In the genomic region with DNA sequence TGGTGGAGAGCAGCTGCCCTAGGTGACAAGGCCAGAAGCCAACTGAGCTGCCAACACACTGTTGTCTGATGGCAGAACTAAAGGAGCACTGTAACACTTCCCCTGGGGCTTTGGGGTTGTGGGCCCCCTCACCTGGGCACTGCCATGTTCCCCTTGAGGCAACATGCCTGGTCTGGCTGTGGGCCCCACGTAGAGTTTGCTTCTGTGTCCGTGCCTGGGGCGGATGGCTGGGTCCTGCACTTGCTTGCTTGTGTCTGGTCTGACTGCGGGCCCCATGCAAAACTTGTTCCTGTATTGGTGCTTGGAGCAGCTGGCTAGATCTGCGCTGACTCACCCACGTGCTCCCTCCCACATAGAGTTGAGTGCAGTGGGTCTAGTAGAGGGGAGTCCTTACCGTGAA, we compare ENCODE assay signal across 17 cellular contexts.
DNase-seq lines count a peak whose midpoint lies in the region; ATAC-seq, FAIRE-seq and TF ChIP-seq lines count a peak whose summit lies in the region.
"Had no signal": no experiment of that assay in that cellular context is flagged by ENCODE, and none has a peak within 500 bp of the region (broad histone marks: within the 10 kb centered on the region; RNA-seq: fewer than 3 reads in every experiment).

No MANE protein-coding gene starts in this region.

- H3K9me3 Mint-ChIP-seq in astrocyte (ENCODE audit: unreplicated experiment) (no peaks in the 10 kb centered on the region), nephron progenitor cell (peaks cover 3% of the 10 kb centered on the region)
- H3K9me3 Mint-ChIP-seq: HFFc6 had no signal

- H3K4me3 Mint-ChIP-seq in astrocyte (ENCODE audit: unreplicated experiment), result no peak overlapping the region
- no peak overlapping the region for H3K4me3 Mint-ChIP-seq in nephron progenitor cell
- H3K4me3 Mint-ChIP-seq: CD4-positive, alpha-beta memory T cell; HFFc6 had no signal

- H3K14ac ChIP-seq in IMR-90 (replicated peaks; ENCODE audit: low read depth, low read length), result no peak overlapping the region

- POLR2A ChIA-PET in IMR-90 (lab: Charles Lee; ENCODE audit: unreplicated experiment), result no interaction called here

- no peak overlapping the region for H3K56ac ChIP-seq in IMR-90 (ENCODE audit: extremely low read depth, insufficient read depth, low read length)

- CTCF ChIA-PET in IMR-90 (lab: Yijun Ruan, JAX), result no interaction called here

- peaks cover 6 to 23% of the 10 kb centered on the region in 2 experiments; a peak in 3 of 4 replicates for H3K79me1 ChIP-seq in IMR-90 (ENCODE audit: low read depth in 1 of 2, low read length in 2 of 2)

- H2AK5ac ChIP-seq in IMR-90 (ENCODE audit: low read depth, low read length), result no peak overlapping the region

- H2BK120ac ChIP-seq in IMR-90 (ENCODE audit: low read depth, low read length), result no peak overlapping the region

- H4K20me1 ChIP-seq in IMR-90 (ENCODE audit: insufficient read depth, low read length) (no peaks in the 10 kb centered on the region), astrocyte (ENCODE audit: insufficient read depth, low read length) (no peaks in the 10 kb centered on the region)

- 100% methylated on average over 3 of the region's 7 CpGs; no CpG with 5 or more reads in 1 of the 2 experiments for WGBS in IMR-90 (ENCODE audit: extremely low coverage in 2 of 2, insufficient read length in 1 of 2), 2 experiments

- peaks cover 11% of the 10 kb centered on the region for H3K36me3 Mint-ChIP-seq in astrocyte (ENCODE audit: low read depth, unreplicated experiment)
- H3K36me3 Mint-ChIP-seq in nephron progenitor cell (ENCODE audit: low read depth), result peaks cover 68% of the 10 kb centered on the region

- H3K18ac ChIP-seq in IMR-90 (ENCODE audit: low read depth, low read length), result no peak overlapping the region

- no peak for TF ChIP-seq RAD21 in IMR-90 (IDR thresholded peaks at IDR 0.05; ENCODE audit: low read length)

- H3K4me1 ChIP-seq in BE2C (no peaks in the 10 kb centered on the region; the same call in 1 of the 2 replicates), IMR-90 (ENCODE audit: control insufficient read depth, insufficient read depth, low read length) (peaks cover 3% of the 10 kb centered on the region; the same call in 1 of the 2 replicates), astrocyte (ENCODE audit: insufficient read depth, low read length) (no peaks in the 10 kb centered on the region)

- H3K27me3 ChIP-seq in BE2C (no peaks in the 10 kb centered on the region), IMR-90 (ENCODE audit: control insufficient read depth, insufficient read depth, low read length) (no peaks in the 10 kb centered on the region), astrocyte (ENCODE audit: insufficient read depth, low read length) (no peaks in the 10 kb centered on the region)

- H2AFZ ChIP-seq in IMR-90 (replicated peaks; ENCODE audit: low read length, poor library complexity) (no peak overlapping the region), astrocyte (ENCODE audit: low read depth, low read length) (no peak overlapping the region)

- in situ Hi-C loops in IMR-90 (cut with MboI; ENCODE audit: low sequenced_read_pairs), result no loop called here

- no peak overlapping the region for H2BK15ac ChIP-seq in IMR-90 (ENCODE audit: low read depth, low read length)

- peak overlapping the region; percentile 65 for H2AK9ac ChIP-seq in IMR-90 (replicated peaks; ENCODE audit: low read depth, low read length, poor library complexity)

- no peak for ATAC-seq in IMR-90 (ENCODE audit: low read depth)

- H3K4ac ChIP-seq in IMR-90 (ENCODE audit: low read depth, low read length), result no peak overlapping the region

- H3K9ac ChIP-seq in IMR-90 (ENCODE audit: low read depth, low read length) (no peak overlapping the region), astrocyte (ENCODE audit: low read length) (no peak overlapping the region)

- H3K36me3 ChIP-seq in BE2C, result peaks cover 21% of the 10 kb centered on the region
- H3K36me3 ChIP-seq in IMR-90 (ENCODE audit: control insufficient read depth, insufficient read depth, low read length), result peaks cover 10% of the 10 kb centered on the region
- peaks cover 11% of the 10 kb centered on the region for H3K36me3 ChIP-seq in astrocyte (ENCODE audit: insufficient read depth, low read length)

- no peak overlapping the region for H3K4me2 ChIP-seq in IMR-90 (ENCODE audit: low read depth, low read length)
- no peak overlapping the region for H3K4me2 ChIP-seq in astrocyte (ENCODE audit: low read length)

- H3K27me3 Mint-ChIP-seq in astrocyte (ENCODE audit: low read depth, unreplicated experiment) (no peaks in the 10 kb centered on the region), nephron progenitor cell (ENCODE audit: low read depth, poor library complexity) (peaks cover 3% of the 10 kb centered on the region)
- H3K27me3 Mint-ChIP-seq: CD4-positive, alpha-beta memory T cell had no signal

- no peak overlapping the region for H4K91ac ChIP-seq in IMR-90 (ENCODE audit: insufficient read depth, low read depth, low read length)

- H3K79me2 ChIP-seq in astrocyte (ENCODE audit: insufficient read depth, low read length), result no peaks in the 10 kb centered on the region

- no peak overlapping the region for H2BK20ac ChIP-seq in IMR-90 (ENCODE audit: low read depth, low read length)

- H4K5ac ChIP-seq in IMR-90 (ENCODE audit: low read depth, low read length), result no peak overlapping the region

- no TSS peak for BruUV-seq in IMR-90 (replicated peaks; lab: Mats Ljungman, UMichigan)

- H3K9me3 ChIP-seq in BE2C (no peaks in the 10 kb centered on the region), IMR-90 (ENCODE audit: control insufficient read depth, insufficient read depth, low read length) (no peaks in the 10 kb centered on the region), astrocyte (ENCODE audit: insufficient read depth, low read depth, low read length) (no peaks in the 10 kb centered on the region)

- H3K4me3 ChIP-seq in BE2C (ENCODE audit: low read depth, low read length), result no peak overlapping the region
- H3K4me3 ChIP-seq in IMR-90 (ENCODE audit: insufficient read depth, low read depth, low read length), result no peak overlapping the region
- no peak overlapping the region for H3K4me3 ChIP-seq in astrocyte (ENCODE audit: insufficient read depth, low read depth, low read length)

- no peak for TF ChIP-seq POLR2A in IMR-90 (IDR thresholded peaks at IDR 0.05; ENCODE audit: low read depth, low read length)

- H3K27ac Mint-ChIP-seq in astrocyte (ENCODE audit: unreplicated experiment), result peak overlapping the region; percentile 20
- H3K27ac Mint-ChIP-seq in nephron progenitor cell, result peak overlapping the region; percentile 16
- H3K27ac Mint-ChIP-seq: HFFc6 had no signal

- DNase-seq in BE2C (peak; percentile 15), IMR-90 (no peak), astrocyte (ENCODE audit: low read depth) (no peak), nephron progenitor cell (no peak), DMS79 (lab: John Stamatoyannopoulos, UW) (no peak), GF-D8 (lab: John Stamatoyannopoulos, UW) (no peak), RCC 7860 (ENCODE audit: low spot score) (no peak)
- DNase-seq: ACHN; CD4-positive, alpha-beta memory T cell; DMS79 treated with DMSO at 0.1 percent for 48 hours; EL; HCEC 1CT; HFFc6 had no signal

- no peak overlapping the region for H4K8ac ChIP-seq in IMR-90 (ENCODE audit: low read depth in 2 of 2, low read length in 2 of 2)

- peaks cover 5% of the 10 kb centered on the region; the same call in 1 of the 2 replicates for H3K9me1 ChIP-seq in IMR-90 (ENCODE audit: insufficient read depth, low read length)

- TF ChIP-seq CTCF in BE2C (IDR thresholded peaks at IDR 0.05; ENCODE audit: low read depth, low read length) (no peak), IMR-90 (conservative IDR thresholded peaks at IDR 0.05; ENCODE audit: low read depth, low read length) (no peak), astrocyte (IDR thresholded peaks at IDR 0.05; ENCODE audit: insufficient read depth, low read depth, low read length) (no peak), nephron progenitor cell (IDR thresholded peaks at IDR 0.05) (no peak)

- H3K4me1 Mint-ChIP-seq in astrocyte (ENCODE audit: low read depth, unreplicated experiment) (no peaks in the 10 kb centered on the region), nephron progenitor cell (no peaks in the 10 kb centered on the region)

- FAIRE-seq in astrocyte (lab: Jason Lieb, UNC) (no peak), RCC 7860 (lab: Jason Lieb, UNC) (no peak)
- FAIRE-seq: G401.6, H1 had no signal

- no peak overlapping the region for H3K23ac ChIP-seq in IMR-90 (ENCODE audit: low read depth, low read length)

- dilution Hi-C loops in IMR-90 (cut with HindIII; ENCODE audit: low sequenced_read_pairs, unreplicated experiment), result no loop called here

- H3K27ac ChIP-seq in IMR-90 (ENCODE audit: insufficient read depth, low read length), result no peak overlapping the region
- no peak overlapping the region for H3K27ac ChIP-seq in astrocyte (ENCODE audit: low read depth, low read length)
- H3K27ac ChIP-seq: C4-2B, HL-60 had no signal

- no peak overlapping the region for H2BK5ac ChIP-seq in IMR-90 (ENCODE audit: low read depth, low read length, poor library complexity, severe bottlenecking)

- intact Hi-C loops in IMR-90 (cut with micrococcal nuclease), result no loop called here

TF ChIP-seq in IMR-90, 13 proteins besides CTCF, POLR2A, EP300 and RAD21:
- no peak for TF ChIP-seq RFX5 (IDR thresholded peaks at IDR 0.05; ENCODE audit: low read depth, low read length)
- TF ChIP-seq RCOR1 (IDR thresholded peaks at IDR 0.05; ENCODE audit: insufficient replicate concordance, low read length), result no peak
